ENCODE assay signal across 2 cellular contexts in the genomic region with DNA sequence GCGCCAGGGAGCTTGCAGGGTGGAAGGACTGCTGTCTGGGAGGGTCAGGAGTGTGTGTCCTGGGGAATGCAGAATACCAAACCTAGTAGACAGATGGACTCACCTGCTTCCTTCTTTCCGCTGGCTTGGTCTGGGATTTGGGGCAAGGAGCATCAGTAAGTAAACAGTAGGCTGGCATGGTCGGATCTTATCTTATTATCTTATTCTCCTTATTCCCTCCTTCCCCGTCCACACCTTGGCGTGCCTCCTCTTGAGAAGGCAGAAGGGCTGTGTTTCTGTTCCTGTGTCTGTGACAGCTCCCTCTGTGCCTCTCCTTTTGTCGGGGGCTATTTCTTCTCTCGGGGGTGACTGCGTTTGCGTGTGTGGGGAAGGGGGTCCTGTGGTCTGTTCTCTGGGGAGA.
TF ChIP-seq lines count a peak whose summit lies in the region.

No MANE protein-coding gene starts in this region.

TF ChIP-seq in H1, 55 proteins besides CTCF, POLR2A, EP300 and RAD21:
- TF ChIP-seq CBX8 (IDR thresholded peaks at IDR 0.05; ENCODE audit: borderline replicate concordance, low read depth, low read length) (no peak), SUZ12 (IDR thresholded peaks at IDR 0.05; ENCODE audit: low read length) (peak; percentile 43; the same call in 1 of the 2 replicates)

TF ChIP-seq in neural cell, 6 proteins besides CTCF, POLR2A, EP300 and RAD21:
- TF ChIP-seq SMC3 (conservative IDR thresholded peaks at IDR 0.05; ENCODE audit: poor library complexity) (no peak), TAF1 (IDR thresholded peaks at IDR 0.05; ENCODE audit: low read depth) (no peak), EZH2 (IDR thresholded peaks at IDR 0.05; ENCODE audit: borderline replicate concordance, insufficient read depth, low read length, poor library complexity, severe bottlenecking) (no peak), POLR2AphosphoS5 (IDR thresholded peaks at IDR 0.05) (no peak), MXI1 (conservative IDR thresholded peaks at IDR 0.05; ENCODE audit: poor library complexity, severe bottlenecking) (no peak)
- TF ChIP-seq, protein P1, sequence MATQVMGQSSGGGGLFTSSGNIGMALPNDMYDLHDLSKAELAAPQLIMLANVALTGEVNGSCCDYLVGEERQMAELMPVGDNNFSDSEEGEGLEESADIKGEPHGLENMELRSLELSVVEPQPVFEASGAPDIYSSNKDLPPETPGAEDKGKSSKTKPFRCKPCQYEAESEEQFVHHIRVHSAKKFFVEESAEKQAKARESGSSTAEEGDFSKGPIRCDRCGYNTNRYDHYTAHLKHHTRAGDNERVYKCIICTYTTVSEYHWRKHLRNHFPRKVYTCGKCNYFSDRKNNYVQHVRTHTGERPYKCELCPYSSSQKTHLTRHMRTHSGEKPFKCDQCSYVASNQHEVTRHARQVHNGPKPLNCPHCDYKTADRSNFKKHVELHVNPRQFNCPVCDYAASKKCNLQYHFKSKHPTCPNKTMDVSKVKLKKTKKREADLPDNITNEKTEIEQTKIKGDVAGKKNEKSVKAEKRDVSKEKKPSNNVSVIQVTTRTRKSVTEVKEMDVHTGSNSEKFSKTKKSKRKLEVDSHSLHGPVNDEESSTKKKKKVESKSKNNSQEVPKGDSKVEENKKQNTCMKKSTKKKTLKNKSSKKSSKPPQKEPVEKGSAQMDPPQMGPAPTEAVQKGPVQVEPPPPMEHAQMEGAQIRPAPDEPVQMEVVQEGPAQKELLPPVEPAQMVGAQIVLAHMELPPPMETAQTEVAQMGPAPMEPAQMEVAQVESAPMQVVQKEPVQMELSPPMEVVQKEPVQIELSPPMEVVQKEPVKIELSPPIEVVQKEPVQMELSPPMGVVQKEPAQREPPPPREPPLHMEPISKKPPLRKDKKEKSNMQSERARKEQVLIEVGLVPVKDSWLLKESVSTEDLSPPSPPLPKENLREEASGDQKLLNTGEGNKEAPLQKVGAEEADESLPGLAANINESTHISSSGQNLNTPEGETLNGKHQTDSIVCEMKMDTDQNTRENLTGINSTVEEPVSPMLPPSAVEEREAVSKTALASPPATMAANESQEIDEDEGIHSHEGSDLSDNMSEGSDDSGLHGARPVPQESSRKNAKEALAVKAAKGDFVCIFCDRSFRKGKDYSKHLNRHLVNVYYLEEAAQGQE (IDR thresholded peaks at IDR 0.05; ENCODE audit: borderline replicate concordance), result no peak
